Comparison of ENCODE assay signal across 17 cellular contexts in genomic region chr2:217694296-217694695, GRCh38.
DNase-seq lines count a peak whose midpoint lies in the region; ATAC-seq and TF ChIP-seq lines count a peak whose summit lies in the region.
"Had no signal": no experiment of that assay in that cellular context is flagged by ENCODE, and none has a peak within 500 bp of the region (broad histone marks: within the 10 kb centered on the region; RNA-seq: fewer than 3 reads in every experiment).

No MANE protein-coding gene starts in this region.

- H3K4me2 ChIP-seq in hepatocyte, result no peak overlapping the region

- H3K27ac ChIP-seq in ACC112 (ENCODE audit: low read depth, low read length) (peak overlapping the region; percentile 91), hepatocyte (peak overlapping the region; percentile 33)
- H3K27ac ChIP-seq: prostate gland had no signal

- H3K9me2 ChIP-seq in hepatocyte (replicated peaks; ENCODE audit: insufficient read depth), result no peaks in the 10 kb centered on the region

- H2AFZ ChIP-seq in ACC112 (ENCODE audit: low read length, unreplicated experiment) (no peak overlapping the region), hepatocyte (no peak overlapping the region)

- H3K4me1 ChIP-seq in ACC112 (ENCODE audit: control insufficient read depth, insufficient read depth, low read length, unreplicated experiment) (peaks cover 24% of the 10 kb centered on the region), hepatocyte (ENCODE audit: insufficient read depth) (no peaks in the 10 kb centered on the region)
- H3K4me1 ChIP-seq: prostate gland had no signal

- H3K79me2 ChIP-seq in ACC112 (ENCODE audit: control insufficient read depth, insufficient read depth, low read length, unreplicated experiment) (no peaks in the 10 kb centered on the region), hepatocyte (no peaks in the 10 kb centered on the region)

- ATAC-seq in esophagus mucosa, result no peak

- no peak for TF ChIP-seq CTCF in hepatocyte (IDR thresholded peaks at IDR 0.05; ENCODE audit: poor library complexity)

- no peaks in the 10 kb centered on the region for H3K9me3 ChIP-seq in hepatocyte (ENCODE audit: low read depth)
- H3K9me3 ChIP-seq: gastrocnemius medialis, prostate gland had no signal

- WGBS in hepatocyte (ENCODE audit: low lambda C conversion rate, missing lambda C conversion rate), result 100% methylated on average over 1 of the region's 1 CpG

- H3K36me3 ChIP-seq in ACC112 (ENCODE audit: insufficient read depth, low read length) (no peaks in the 10 kb centered on the region), hepatocyte (replicated peaks; ENCODE audit: insufficient read depth, low read depth) (no peaks in the 10 kb centered on the region)
- H3K36me3 ChIP-seq: BLaER1 treated with 17β-estradiol and CSF1 and Interleukin-3, amounts not matched to agents 10 nM and 100 nM; gastrocnemius medialis; prostate gland had no signal

- DNase-seq in amniotic epithelial cell (ENCODE audit: low read depth) (peak; percentile 52), hepatocyte (ENCODE audit: low spot score) (no peak), renal cortical epithelial cell (ENCODE audit: low read depth) (peak; percentile 45), NCI-H187 (lab: John Stamatoyannopoulos, UW) (no peak), HuH-7 (ENCODE audit: low spot score) (no peak), DMS 273 (lab: John Stamatoyannopoulos, UW; ENCODE audit: unreplicated experiment) (no peak)
- DNase-seq: activated CD4-positive, alpha-beta T cell treated with anti-CD3 and anti-CD28 coated beads for 48 hours; gastrocnemius medialis; NCI-H1436; NCI-H526; SHP77; stimulated activated CD4-positive, alpha-beta T cell treated with anti-CD3 and anti-CD28 coated beads, Interleukin-4, amount 100 ng/mL, for 1 hour; stimulated activated naive CD8-positive, alpha-beta T cell treated with anti-CD3 and anti-CD28 coated beads, Interleukin-15, Interleukin-2, amounts not matched to agents 100 U/mL and 50 U/mL, for 24 hours had no signal

- H3K27me3 ChIP-seq in ACC112 (ENCODE audit: insufficient read depth, low read length) (no peaks in the 10 kb centered on the region), hepatocyte (no peaks in the 10 kb centered on the region)
- H3K27me3 ChIP-seq: BLaER1 treated with 17β-estradiol and CSF1 and Interleukin-3, amounts not matched to agents 10 nM and 100 nM; gastrocnemius medialis had no signal

- no peaks in the 10 kb centered on the region for H4K20me1 ChIP-seq in hepatocyte (ENCODE audit: insufficient read depth, poor library complexity, severe bottlenecking)
- H4K20me1 ChIP-seq: BLaER1 treated with 17β-estradiol and CSF1 and Interleukin-3, amounts not matched to agents 10 nM and 100 nM had no signal

- H3K4me3 ChIP-seq in ACC112 (ENCODE audit: low read depth, low read length) (peak overlapping the region; percentile 19; the same call in 1 of the 2 replicates), hepatocyte (no peak overlapping the region)
- H3K4me3 ChIP-seq: BLaER1 treated with 17β-estradiol and CSF1 and Interleukin-3, amounts not matched to agents 10 nM and 100 nM; gastrocnemius medialis; prostate gland had no signal

Comparison
In these comparisons a context has a peak if more than half of its experiments do, and no peak if none do; other contexts are left out.
1. DNase-seq: peak in amniotic epithelial cell (single experiment) and renal cortical epithelial cell (single experiment); none in hepatocyte (single experiment), NCI-H187 (0 of 2), HuH-7 (single experiment) and DMS 273 (single experiment).